29 cellular contexts compared by ENCODE assay signal in the genomic region with DNA sequence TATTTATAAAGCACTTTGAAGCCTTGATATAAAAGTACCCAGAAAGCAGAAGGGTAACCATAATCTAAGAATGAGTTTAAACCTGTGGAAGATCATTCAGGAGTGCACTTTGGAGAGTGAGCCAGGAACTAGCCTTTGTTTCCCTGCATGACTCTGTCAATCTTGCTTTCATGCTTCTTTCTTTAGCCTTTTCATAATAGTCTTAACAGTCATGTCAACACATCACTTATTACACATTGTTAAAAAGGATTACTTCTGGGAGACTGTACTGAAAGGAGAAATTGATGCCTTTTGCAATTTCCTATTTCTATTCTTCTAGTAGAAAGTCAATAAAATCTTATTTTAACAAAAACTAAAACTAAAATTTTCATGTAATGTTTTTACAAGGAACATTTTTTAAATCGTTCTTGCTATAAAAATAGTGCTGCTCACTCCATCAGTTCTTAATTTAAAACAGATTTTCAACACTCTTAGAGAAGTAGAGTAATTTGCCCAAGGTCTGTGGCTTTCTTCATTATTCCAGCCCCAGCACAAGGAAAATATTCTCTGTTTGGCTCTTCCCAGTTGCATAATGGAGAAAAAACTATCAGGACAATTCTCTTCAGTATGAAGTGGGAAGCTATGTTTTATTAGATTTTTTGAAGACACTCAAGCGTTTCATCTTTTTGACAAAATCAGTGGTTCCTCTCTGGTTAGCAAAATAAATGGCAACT. TPM values are rescaled to one million over a fixed set of nuclear protein-coding genes. Genes with fewer than 3 reads are reported as not detected.
"Had no signal": no experiment of that assay in that cellular context is flagged by ENCODE, and none has a peak within 500 bp of the region (broad histone marks: within the 10 kb centered on the region; RNA-seq: fewer than 3 reads in every experiment).

No MANE protein-coding gene starts in this region.

- H3K4me3 ChIP-seq: ascending aorta, body of pancreas, SJSA1 had no signal

- H3K27ac ChIP-seq: ascending aorta, body of pancreas, RWPE1, SJSA1 had no signal

- ATAC-seq: activated naive CD4-positive, alpha-beta T cell treated with anti-CD3 and anti-CD28 coated beads, Interleukin-2, amount 50 U/mL, for 72 hours; activated naive CD8-positive, alpha-beta T cell treated with anti-CD3 and anti-CD28 coated beads, Interleukin-2, amount 50 U/mL, for 24 hours; activated T-cell treated with anti-CD3 and anti-CD28 coated beads, Interleukin-2, amount 50 U/mL, for 4 hours; body of pancreas; Panc1 had no signal

- H3K9me3 Mint-ChIP-seq: activated B cell treated with CpG ODN at 0.5 μM for 24 hours; activated CD4-positive, alpha-beta T cell treated with anti-CD3 and anti-CD28 coated beads, Interleukin-2, amount 10 ng/mL, durations not matched to agents 24 days and 14 days; activated naive CD4-positive, alpha-beta T cell treated with anti-CD3 and anti-CD28 coated beads, Interleukin-2, amount 50 U/mL, for 72 hours; activated naive CD8-positive, alpha-beta T cell treated with anti-CD3 and anti-CD28 coated beads, Interleukin-2, amount 50 U/mL, for 24 hours; activated T-cell treated with anti-CD3 and anti-CD28 coated beads, Interleukin-2, amount 50 U/mL, for 4 hours; T-helper 1 cell treated with Interleukin-12 subunit alpha and Interleukin-12 subunit beta and Interleukin-4 antibody, amounts not matched to agents 30 μg/mL and 1 μg/mL, for 36 hours had no signal

- DNase-seq: activated B cell treated with CpG ODN at 0.5 μM for 24 hours; activated CD4-positive, alpha-beta T cell treated with anti-CD3 and anti-CD28 coated beads for 1 hour; activated CD4-positive, alpha-beta T cell treated with anti-CD3 and anti-CD28 coated beads, Interleukin-2, amount 10 ng/mL, durations not matched to agents 24 days and 14 days; activated CD4-positive, alpha-beta T cell treated with anti-CD3 and anti-CD28 coated beads, Interleukin-2, amount 50 U/mL, for 48 hours; activated CD8-positive, alpha-beta memory T cell treated with anti-CD3 and anti-CD28 coated beads for 24 hours; activated effector memory CD4-positive, alpha-beta T cell treated with anti-CD3 and anti-CD28 coated beads, Interleukin-2, amount 50 U/mL, for 16 hours; activated naive CD4-positive, alpha-beta T cell treated with Interleukin-2 at 50 U/mL for 16 hours; activated naive CD8-positive, alpha-beta T cell treated with anti-CD3 and anti-CD28 coated beads, Interleukin-2, amount 50 U/mL, for 24 hours; activated T-cell treated with anti-CD3 and anti-CD28 coated beads, Interleukin-2, amount 50 U/mL, for 4 hours; amniotic stem cell; body of pancreas; central memory CD4-positive, alpha-beta T cell; KBM-7; NCI-H1048; NCI-H146; NCI-H187 treated with DMSO at 0.1 percent for 48 hours; NCI-H2081 treated with DMSO at 0.1 percent for 48 hours; NCI-H345; NCI-H510A; NCI-H526 treated with DMSO at 0.1 percent for 48 hours; NCI-H82; Right ventricle myocardium superior had no signal

- H3K27me3 Mint-ChIP-seq: activated B cell treated with CpG ODN at 0.5 μM for 24 hours; activated naive CD8-positive, alpha-beta T cell treated with anti-CD3 and anti-CD28 coated beads, Interleukin-2, amount 50 U/mL, for 24 hours had no signal

- H3K27ac Mint-ChIP-seq: activated B cell treated with CpG ODN at 0.5 μM for 24 hours; activated CD4-positive, alpha-beta T cell treated with anti-CD3 and anti-CD28 coated beads, Interleukin-2, amount 10 ng/mL, durations not matched to agents 24 days and 14 days; activated naive CD4-positive, alpha-beta T cell treated with anti-CD3 and anti-CD28 coated beads, Interleukin-2, amount 50 U/mL, for 72 hours; activated naive CD8-positive, alpha-beta T cell treated with anti-CD3 and anti-CD28 coated beads, Interleukin-2, amount 50 U/mL, for 24 hours; T-helper 1 cell treated with Interleukin-12 subunit alpha and Interleukin-12 subunit beta and Interleukin-4 antibody, amounts not matched to agents 30 μg/mL and 1 μg/mL, for 36 hours had no signal

- FAIRE-seq: bronchial epithelial cell had no signal

- H3K27me3 ChIP-seq: ascending aorta, body of pancreas, SJSA1 had no signal

- H3K4me3 Mint-ChIP-seq: activated B cell treated with CpG ODN at 0.5 μM for 24 hours; activated CD4-positive, alpha-beta T cell treated with anti-CD3 and anti-CD28 coated beads, Interleukin-2, amount 10 ng/mL, durations not matched to agents 24 days and 14 days; activated naive CD8-positive, alpha-beta T cell treated with anti-CD3 and anti-CD28 coated beads, Interleukin-2, amount 50 U/mL, for 24 hours; activated T-cell treated with anti-CD3 and anti-CD28 coated beads, Interleukin-2, amount 50 U/mL, for 4 hours; T-helper 1 cell treated with Interleukin-12 subunit alpha and Interleukin-12 subunit beta and Interleukin-4 antibody, amounts not matched to agents 30 μg/mL and 1 μg/mL, for 36 hours had no signal

- H3K36me3 ChIP-seq: ascending aorta, SJSA1 had no signal

- H3K4me1 ChIP-seq: ascending aorta, body of pancreas, SJSA1 had no signal

- H3K4me1 Mint-ChIP-seq: activated B cell treated with CpG ODN at 0.5 μM for 24 hours; activated CD4-positive, alpha-beta T cell treated with anti-CD3 and anti-CD28 coated beads, Interleukin-2, amount 10 ng/mL, durations not matched to agents 24 days and 14 days; activated naive CD8-positive, alpha-beta T cell treated with anti-CD3 and anti-CD28 coated beads, Interleukin-2, amount 50 U/mL, for 24 hours had no signal

- H3K9me3 ChIP-seq: ascending aorta, body of pancreas, SJSA1 had no signal

RNA-seq across cellular contexts. Expression of a gene that starts 35.4 kb away (rescaled TPM):
- total RNA-seq: activated B cell treated with CpG ODN at 0.5 μM for 24 hours; activated naive CD4-positive, alpha-beta T cell treated with anti-CD3 and anti-CD28 coated beads, Interleukin-2, amount 50 U/mL, for 72 hours; bronchial epithelial cell had no signal
